In genomic region chr20:49586967-49587587, GRCh38 we compare ENCODE assay signal across 1 cellular context.
TF ChIP-seq lines count a peak whose summit lies in the region.

No MANE protein-coding gene starts in this region.

TF ChIP-seq in endothelial cell of umbilical vein, 7 proteins besides CTCF, POLR2A, EP300 and RAD21:
- no peak for TF ChIP-seq EZH2 (IDR thresholded peaks at IDR 0.05; ENCODE audit: borderline replicate concordance, low read depth, low read length, severe bottlenecking)
- no peak for TF ChIP-seq MYC (IDR thresholded peaks at IDR 0.05; ENCODE audit: low read depth, low read length)
- TF ChIP-seq, protein P1, sequence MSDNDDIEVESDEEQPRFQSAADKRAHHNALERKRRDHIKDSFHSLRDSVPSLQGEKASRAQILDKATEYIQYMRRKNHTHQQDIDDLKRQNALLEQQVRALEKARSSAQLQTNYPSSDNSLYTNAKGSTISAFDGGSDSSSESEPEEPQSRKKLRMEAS (IDR thresholded peaks at IDR 0.05; ENCODE audit: insufficient read depth, insufficient read length): no peak
- TF ChIP-seq JUN (IDR thresholded peaks at IDR 0.05; ENCODE audit: borderline replicate concordance, insufficient read depth, insufficient read length, low read depth): no peak
- TF ChIP-seq GATA2 (IDR thresholded peaks at IDR 0.05; ENCODE audit: insufficient read depth, insufficient read length, low read depth, low read length): no peak
- TF ChIP-seq FOS (IDR thresholded peaks at IDR 0.05; ENCODE audit: borderline replicate concordance, insufficient read depth, low read length): no peak
- no peak for TF ChIP-seq POLR2AphosphoS5 (IDR thresholded peaks at IDR 0.05; ENCODE audit: insufficient read depth, low read depth, low read length)
